Comparison of ENCODE assay signal across 16 cellular contexts in genomic region chr10:84205853-84206513, GRCh38. TPM values are rescaled to one million over a fixed set of nuclear protein-coding genes. Genes with fewer than 3 reads are reported as not detected.
DNase-seq lines count a peak whose midpoint lies in the region; ATAC-seq and TF ChIP-seq lines count a peak whose summit lies in the region.
"Had no signal": no experiment of that assay in that cellular context is flagged by ENCODE, and none has a peak within 500 bp of the region (broad histone marks: within the 10 kb centered on the region; RNA-seq: fewer than 3 reads in every experiment).

No MANE protein-coding gene starts in this region.

- peaks cover 5 to 7% of the 10 kb centered on the region in 2 donors for H3K4me1 Mint-ChIP-seq in effector memory CD8-positive, alpha-beta T cell (ENCODE audit: low read depth in 2 of 2)
- H3K4me1 Mint-ChIP-seq: CD4-positive, CD25-positive, alpha-beta regulatory T cell; H9 had no signal

- POLR2A ChIA-PET in HEK293 (lab: Yijun Ruan, JAX) = no interaction called here
- POLR2A ChIA-PET in RWPE1 (lab: Yijun Ruan, JAX; ENCODE audit: low non-redundant PET) = interaction anchor here (0.7 kb wide), 1 partner anchor 11 kb away, joined by 4 read pairs; no protein-coding TSS in a partner anchor

- H3K27me3 Mint-ChIP-seq in effector memory CD8-positive, alpha-beta T cell = no peaks in the 10 kb centered on the region
- H3K27me3 Mint-ChIP-seq: CD4-positive, CD25-positive, alpha-beta regulatory T cell had no signal

- H3K4me3 Mint-ChIP-seq in effector memory CD8-positive, alpha-beta T cell = no peak overlapping the region
- H3K4me3 Mint-ChIP-seq: H9, IgD-negative memory B cell had no signal

- no peak for TF ChIP-seq CTCF in HEK293 (tag by site-specific recombination; IDR thresholded peaks at IDR 0.05)
- peak; percentile 54; the same call in 1 of the 2 replicates for TF ChIP-seq CTCF in RWPE1 (conservative IDR thresholded peaks at IDR 0.05; ENCODE audit: low read depth)

- intact Hi-C loops in posterior vena cava (cut with DNase I) = no loop called here

- no peaks in the 10 kb centered on the region for H3K9me3 ChIP-seq in HEK293 (ENCODE audit: control insufficient read depth, insufficient read depth, low read depth, low read length)

- no peaks in the 10 kb centered on the region for H3K9me3 Mint-ChIP-seq in effector memory CD8-positive, alpha-beta T cell
- H3K9me3 Mint-ChIP-seq: H9, IgD-negative memory B cell had no signal

- CTCF ChIA-PET in HEK293 (lab: Yijun Ruan, JAX) (interaction anchor here (0.6 to 5.3 kb wide), 9 partner anchors 10 to 145 kb away, joined by 3 to 55 read pairs (median 5); partner anchors contain the start of gene CDHR1), RWPE1 (lab: Yijun Ruan, JAX) (interaction anchor here (0.6 to 2.1 kb wide), 5 partner anchors 47 to 64 kb away, joined by 3 to 11 read pairs (median 4); no protein-coding TSS in a partner anchor)

- H3K27ac ChIP-seq in HEK293 (ENCODE audit: extremely low read depth, low read depth, low read length) (no peak overlapping the region), RWPE1 (no peak overlapping the region)
- H3K27ac ChIP-seq: HL-60 had no signal

- peak overlapping the region in 1 of 2 donors; percentile 58 for H3K27ac Mint-ChIP-seq in effector memory CD8-positive, alpha-beta T cell
- H3K27ac Mint-ChIP-seq: CD4-positive, CD25-positive, alpha-beta regulatory T cell; IgD-negative memory B cell had no signal

- ATAC-seq in effector memory CD8-positive, alpha-beta T cell (replicated peaks) = no peak
- no peak for ATAC-seq in HG03378 (IDR thresholded peaks at IDR 0.05; ENCODE audit: unreplicated experiment)

- no peaks in the 10 kb centered on the region for H3K4me1 ChIP-seq in HEK293 (ENCODE audit: control insufficient read depth, insufficient read depth, low read length)

- no peaks in the 10 kb centered on the region for H3K36me3 ChIP-seq in HEK293 (ENCODE audit: control insufficient read depth in 2 of 2, insufficient read depth in 1 of 2, low read length in 2 of 2)

- H3K4me3 ChIP-seq in HEK293 (ENCODE audit: low read depth, low read length) = no peak overlapping the region

- DNase-seq in RWPE1 (ENCODE audit: low spot score) = no peak
- peak; percentile 22 for DNase-seq in islet precursor cell
- DNase-seq in posterior vena cava (ENCODE audit: low spot score) = peak; percentile 54
- DNase-seq in stimulated activated CD4-positive, alpha-beta T cell treated with anti-CD3 and anti-CD28 coated beads, Interleukin-1b, Interleukin-23, amount 100 ng/mL, for 48 hours = no peak
- DNase-seq in NOMO-1 treated with dmso at 0.1 percent for 144 hours (lab: John Stamatoyannopoulos, UW; ENCODE audit: unreplicated experiment) = no peak
- no peak for DNase-seq in effector memory CD8-positive, alpha-beta T cell
- DNase-seq: NCI-H2029, NCI-H2171 had no signal

- no peaks in the 10 kb centered on the region for H3K36me3 Mint-ChIP-seq in effector memory CD8-positive, alpha-beta T cell (ENCODE audit: insufficient read depth)
- H3K36me3 Mint-ChIP-seq: CD4-positive, CD25-positive, alpha-beta regulatory T cell; IgD-negative memory B cell had no signal

TF ChIP-seq in HEK293, 187 proteins besides CTCF, POLR2A, EP300 and RAD21:
- peak; percentile 98 for TF ChIP-seq ZBTB6 (tag by site-specific recombination; IDR thresholded peaks at IDR 0.05)
- no peak for TF ChIP-seq ZNF341 (tag by site-specific recombination; IDR thresholded peaks at IDR 0.05; ENCODE audit: low read depth)

RNA-seq across cellular contexts. Expression of gene CDHR1, which starts 11.6 kb away (rescaled TPM):
- under 1 TPM; 0.14 to 0.28 TPM for total RNA-seq in posterior vena cava
- total RNA-seq: RPMI7951 had no signal

RNA-seq across cellular contexts. Expression of gene LRIT2, which starts 19.4 kb away (rescaled TPM):
- not detected for total RNA-seq in posterior vena cava
- total RNA-seq: CD4-positive, CD25-positive, alpha-beta regulatory T cell; H9; NCI-H460; RPMI7951 had no signal

RNA-seq across cellular contexts. Expression of gene GPR15LG, which starts 32.4 kb away (rescaled TPM):
- not detected for total RNA-seq in posterior vena cava
- total RNA-seq: CD4-positive, CD25-positive, alpha-beta regulatory T cell; H9; NCI-H460; RPMI7951 had no signal

RNA-seq across cellular contexts. Expression of gene LRIT1, which starts 35.4 kb away (rescaled TPM):
- total RNA-seq in posterior vena cava = not detected
- total RNA-seq: CD4-positive, CD25-positive, alpha-beta regulatory T cell; H9; NCI-H460; RPMI7951 had no signal

RNA-seq across cellular contexts. Expression of gene RGR, which starts 38.9 kb away (rescaled TPM):
- total RNA-seq in posterior vena cava = under 1 TPM in 1 of 2 donors, not detected in 1; 0.38 TPM
- total RNA-seq: CD4-positive, CD25-positive, alpha-beta regulatory T cell; H9; NCI-H460; RPMI7951 had no signal

Comparison
In these comparisons a context has a peak if more than half of its experiments do, and no peak if none do; other contexts are left out.
1. DNase-seq: peak in islet precursor cell (single experiment) and posterior vena cava (single experiment); none in RWPE1 (single experiment), stimulated activated CD4-positive, alpha-beta T cell treated with anti-CD3 and anti-CD28 coated beads, Interleukin-1b, Interleukin-23, amount 100 ng/mL, for 48 hours (single experiment), NOMO-1 treated with dmso at 0.1 percent for 144 hours (single experiment) and effector memory CD8-positive, alpha-beta T cell (0 of 3).